In genomic region chr13:26584713-26585112, GRCh38 we compare ENCODE assay signal across 17 cellular contexts. TPM values are rescaled to one million over a fixed set of nuclear protein-coding genes. Genes with fewer than 3 reads are reported as not detected.
A peak's percentile ranks its signal among the peaks of the same experiment; 100 is the strongest.
DNase-seq lines count a peak whose midpoint lies in the region; ATAC-seq and TF ChIP-seq lines count a peak whose summit lies in the region.
"Had no signal": no experiment of that assay in that cellular context is flagged by ENCODE, and none has a peak within 500 bp of the region (broad histone marks: within the 10 kb centered on the region; RNA-seq: fewer than 3 reads in every experiment).

No MANE protein-coding gene starts in this region.

- no peak overlapping the region for H3K14ac ChIP-seq in mesenchymal stem cell (ENCODE audit: low read length in 2 of 2)

- peaks cover 7% of the 10 kb centered on the region for H3K79me1 ChIP-seq in mesenchymal stem cell (replicated peaks; ENCODE audit: low read length, poor library complexity, severe bottlenecking)

- DNase-seq in AG10803 (ENCODE audit: low read depth) (peak; percentile 87), LHCN-M2 (ENCODE audit: low read depth) (peak; percentile 62), dedifferentiated amniotic fluid mesenchymal stem cell (ENCODE audit: extremely low spot score) (peak; percentile 67), mesenchymal stem cell (peak; percentile 57), T-helper 9 cell (no peak)
- DNase-seq in stimulated activated CD4-positive, alpha-beta T cell treated with anti-CD3 and anti-CD28 coated beads, Interleukin-4, amount 100 ng/mL, for 24 hours: no peak
- DNase-seq: activated CD8-positive, alpha-beta memory T cell treated with anti-CD3 and anti-CD28 coated beads, Interleukin-2, amount 50 U/mL, for 48 hours; activated naive CD4-positive, alpha-beta T cell treated with anti-CD3 and anti-CD28 coated beads, Interleukin-2, amount 50 U/mL, for 16 hours; NCI-H1105; PC-9; stimulated activated CD4-positive, alpha-beta T cell treated with anti-CD3 and anti-CD28 coated beads, Interleukin-12 subunit alpha, Interleukin-12 subunit beta, amount 100 ng/mL, for 4 hours; T-cell had no signal

- H2BK12ac ChIP-seq in mesenchymal stem cell (ENCODE audit: low read length in 2 of 2): no peak overlapping the region

- H3K4me2 ChIP-seq in mesenchymal stem cell (ENCODE audit: low read length, poor library complexity, severe bottlenecking): peak overlapping the region; percentile 29
- H3K4me2 ChIP-seq: PC-9 had no signal

- H3K9ac ChIP-seq in mesenchymal stem cell (ENCODE audit: low read length): peak overlapping the region; percentile 62

- no peak overlapping the region for H4K8ac ChIP-seq in mesenchymal stem cell (ENCODE audit: low read length)

- H3K18ac ChIP-seq in mesenchymal stem cell (ENCODE audit: low read depth in 1 of 2, low read length in 2 of 2): no peak overlapping the region

- ATAC-seq in HG02981 (IDR thresholded peaks at IDR 0.05; ENCODE audit: unreplicated experiment) (no peak), GM21381 (IDR thresholded peaks at IDR 0.05; ENCODE audit: unreplicated experiment) (no peak)
- ATAC-seq: activated CD4-positive, CD25-positive, alpha-beta regulatory T cell treated with anti-CD3 and anti-CD28 coated beads, Interleukin-2, amount 50 U/mL, for 24 hours; T-cell had no signal

- H2BK15ac ChIP-seq in mesenchymal stem cell (ENCODE audit: low read depth, poor library complexity, severe bottlenecking): no peak overlapping the region

- H3K4ac ChIP-seq in mesenchymal stem cell (ENCODE audit: low read depth in 1 of 2, low read length in 2 of 2): no peak overlapping the region

- H3K4me3 ChIP-seq in AG10803 (ENCODE audit: low read length) (no peak overlapping the region), mesenchymal stem cell (ENCODE audit: insufficient read depth in 1 of 2, low read depth in 1 of 2, low read length in 2 of 2) (peak overlapping the region in 1 of 2 experiments; percentile 57)
- H3K4me3 ChIP-seq: lung, PC-9, thoracic aorta had no signal

- no peak overlapping the region for H2AFZ ChIP-seq in mesenchymal stem cell (ENCODE audit: low read depth, low read length)
- H2AFZ ChIP-seq: PC-9 had no signal

- no peak overlapping the region for H2AK5ac ChIP-seq in mesenchymal stem cell (ENCODE audit: low read length, severe bottlenecking)

- TF ChIP-seq CTCF in AG10803 (conservative IDR thresholded peaks at IDR 0.05; ENCODE audit: low read length): no peak

- H3K9me3 ChIP-seq in mesenchymal stem cell (ENCODE audit: control insufficient read depth, low read length): no peaks in the 10 kb centered on the region
- H3K9me3 ChIP-seq: thoracic aorta had no signal

- H2BK120ac ChIP-seq in mesenchymal stem cell (ENCODE audit: low read depth, low read length): no peak overlapping the region

- no peaks in the 10 kb centered on the region for H3K36me3 ChIP-seq in mesenchymal stem cell (ENCODE audit: control insufficient read depth in 1 of 2, insufficient read depth in 2 of 2, low read depth in 1 of 2, low read length in 2 of 2)
- H3K36me3 ChIP-seq: thoracic aorta had no signal

- no peak overlapping the region for H3K23ac ChIP-seq in mesenchymal stem cell (ENCODE audit: low read length in 2 of 2)

- H3K4me1 ChIP-seq in mesenchymal stem cell (ENCODE audit: control insufficient read depth, insufficient read depth, low read depth, low read length): no peaks in the 10 kb centered on the region

- H2BK5ac ChIP-seq in mesenchymal stem cell (ENCODE audit: low read depth, low read length, poor library complexity, severe bottlenecking): no peak overlapping the region

- WGBS in mesenchymal stem cell: 8% methylated on average over 2 of the region's 2 CpGs

- H3K27me3 ChIP-seq in mesenchymal stem cell (ENCODE audit: control insufficient read depth in 1 of 2, insufficient read depth in 1 of 2, low read length in 2 of 2): no peaks in the 10 kb centered on the region

- H3K27ac ChIP-seq in mesenchymal stem cell (ENCODE audit: low read length, poor library complexity, severe bottlenecking): peak overlapping the region; percentile 78
- H3K27ac ChIP-seq: PC-9, thoracic aorta had no signal

- H4K91ac ChIP-seq in mesenchymal stem cell (ENCODE audit: low read length): no peak overlapping the region

RNA-seq across cellular contexts. Expression of gene WASF3, which starts 27.2 kb away (rescaled TPM):
- total RNA-seq in LHCN-M2 (2014; rRNA removed): 7.6 and 8.3 TPM in 2 replicates
- 3.5 TPM for polyA plus RNA-seq in LHCN-M2 (2012)
- 8.0 TPM for polyA plus RNA-seq in mesenchymal stem cell (2013, experiment 1 of 2)
- polyA plus RNA-seq in mesenchymal stem cell (2013, experiment 2 of 2): 8.0 TPM

Comparison
In these comparisons a context has a peak if more than half of its experiments do, and no peak if none do; other contexts are left out.
1. DNase-seq: peak in AG10803 (single experiment), LHCN-M2 (single experiment), dedifferentiated amniotic fluid mesenchymal stem cell (single experiment) and mesenchymal stem cell (single experiment); none in stimulated activated CD4-positive, alpha-beta T cell treated with anti-CD3 and anti-CD28 coated beads, Interleukin-4, amount 100 ng/mL, for 24 hours (single experiment) and T-helper 9 cell (single experiment).